Comparison of ENCODE assay signal across 18 cellular contexts in the genomic region with DNA sequence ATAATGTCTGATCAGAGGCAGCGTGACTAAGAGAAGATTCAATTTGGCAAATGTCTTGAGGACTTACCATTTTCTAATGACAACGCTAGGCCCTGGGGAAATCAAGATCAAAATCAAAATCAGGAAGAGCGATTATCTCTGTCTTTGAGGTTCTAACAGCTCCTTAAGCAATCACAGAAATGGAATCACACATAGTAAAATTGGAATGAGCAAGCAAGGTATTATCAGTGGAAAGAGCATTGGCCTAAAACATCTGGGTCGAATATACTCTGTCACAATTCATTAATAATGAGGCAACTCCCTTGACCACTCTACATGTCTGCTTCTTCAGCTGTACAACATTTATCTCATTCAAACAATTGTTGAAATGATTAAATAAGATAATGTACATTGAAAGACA. TPM values are rescaled to one million over a fixed set of nuclear protein-coding genes. Genes with fewer than 3 reads are reported as not detected.
A peak's percentile ranks its signal among the peaks of the same experiment; 100 is the strongest.
DNase-seq lines count a peak whose midpoint lies in the region; ATAC-seq, FAIRE-seq and TF ChIP-seq lines count a peak whose summit lies in the region.
"Had no signal": no experiment of that assay in that cellular context is flagged by ENCODE, and none has a peak within 500 bp of the region (broad histone marks: within the 10 kb centered on the region; RNA-seq: fewer than 3 reads in every experiment).

No MANE protein-coding gene starts in this region.

- H3K23ac ChIP-seq in mesenchymal stem cell (ENCODE audit: low read length in 2 of 2) = no peak overlapping the region

- peaks cover 5% of the 10 kb centered on the region for H3K4me1 Mint-ChIP-seq in activated CD4-positive, alpha-beta T cell treated with anti-CD3 and anti-CD28 coated beads, Interleukin-2, amount 10 ng/mL, durations not matched to agents 24 days and 14 days
- H3K4me1 Mint-ChIP-seq: T-cell had no signal

- H3K4me1 ChIP-seq in endothelial cell of umbilical vein (ENCODE audit: control insufficient read depth, extremely low read depth, insufficient read depth, low read length) = peaks cover 42% of the 10 kb centered on the region
- peaks cover 2% of the 10 kb centered on the region for H3K4me1 ChIP-seq in mesenchymal stem cell (ENCODE audit: control insufficient read depth, insufficient read depth, low read depth, low read length)
- H3K4me1 ChIP-seq in testis = no peaks in the 10 kb centered on the region
- no peaks in the 10 kb centered on the region for H3K4me1 ChIP-seq in colonic mucosa

- peaks cover 8% of the 10 kb centered on the region for H3K27me3 Mint-ChIP-seq in activated CD4-positive, alpha-beta T cell treated with anti-CD3 and anti-CD28 coated beads, Interleukin-2, amount 10 ng/mL, durations not matched to agents 24 days and 14 days

- no peak overlapping the region for H2AK5ac ChIP-seq in mesenchymal stem cell (ENCODE audit: low read length, severe bottlenecking)

- H4K8ac ChIP-seq in mesenchymal stem cell (ENCODE audit: low read length) = no peak overlapping the region

- no peak overlapping the region for H2BK5ac ChIP-seq in mesenchymal stem cell (ENCODE audit: low read depth, low read length, poor library complexity, severe bottlenecking)

- H3K27me3 ChIP-seq in endothelial cell of umbilical vein (ENCODE audit: control insufficient read depth in 2 of 2, insufficient read depth in 2 of 2, low read length in 2 of 2) (no peaks in the 10 kb centered on the region), mesenchymal stem cell (ENCODE audit: control insufficient read depth in 1 of 2, insufficient read depth in 1 of 2, low read length in 2 of 2) (no peaks in the 10 kb centered on the region), testis (no peaks in the 10 kb centered on the region), colonic mucosa (no peaks in the 10 kb centered on the region)
- H3K27me3 ChIP-seq: BLaER1 treated with 17β-estradiol and CSF1 and Interleukin-3, amounts not matched to agents 10 nM and 100 nM; MG63 had no signal

- H3K27ac Mint-ChIP-seq in activated CD4-positive, alpha-beta T cell treated with anti-CD3 and anti-CD28 coated beads, Interleukin-2, amount 10 ng/mL, durations not matched to agents 24 days and 14 days = no peak overlapping the region
- H3K27ac Mint-ChIP-seq: T-cell had no signal

- H3K9me3 Mint-ChIP-seq in activated CD4-positive, alpha-beta T cell treated with anti-CD3 and anti-CD28 coated beads, Interleukin-2, amount 10 ng/mL, durations not matched to agents 24 days and 14 days = no peaks in the 10 kb centered on the region
- H3K9me3 Mint-ChIP-seq: T-cell had no signal

- no peaks in the 10 kb centered on the region for H3K9me1 ChIP-seq in endothelial cell of umbilical vein (replicated peaks; ENCODE audit: control insufficient read depth, extremely low read depth, insufficient read depth, low read length)

- no peak overlapping the region for H3K9ac ChIP-seq in endothelial cell of umbilical vein (replicated peaks; ENCODE audit: extremely low read depth, insufficient read depth, low read length)
- peak overlapping the region; percentile 26 for H3K9ac ChIP-seq in mesenchymal stem cell (ENCODE audit: low read length)
- no peak overlapping the region for H3K9ac ChIP-seq in colonic mucosa (ENCODE audit: low read depth in 2 of 2, low read length in 2 of 2)
- H3K9ac ChIP-seq: BLaER1 treated with 17β-estradiol and CSF1 and Interleukin-3, amounts not matched to agents 10 nM and 100 nM had no signal

- FAIRE-seq in endothelial cell of umbilical vein (lab: Jason Lieb, UNC) = no peak

- no peak overlapping the region for H2BK15ac ChIP-seq in mesenchymal stem cell (ENCODE audit: low read depth, poor library complexity, severe bottlenecking)

- intact Hi-C loops in activated CD4-positive, alpha-beta T cell treated with anti-CD3 and anti-CD28 coated beads, Interleukin-2, amount 10 ng/mL, durations not matched to agents 24 days and 14 days (cut with micrococcal nuclease) = no loop called here
- intact Hi-C loops in endothelial cell of umbilical vein (cut with micrococcal nuclease) (no loop called here), testis (cut with DNase I; ENCODE audit: low total_unique reads) (no loop called here), colonic mucosa (cut with DNase I) (no loop called here)

- no peaks in the 10 kb centered on the region for H3K36me3 ChIP-seq in endothelial cell of umbilical vein (ENCODE audit: control insufficient read depth in 2 of 2, extremely low read depth in 1 of 2, insufficient read depth in 2 of 2, low read length in 2 of 2)
- no peaks in the 10 kb centered on the region for H3K36me3 ChIP-seq in mesenchymal stem cell (ENCODE audit: control insufficient read depth in 1 of 2, insufficient read depth in 2 of 2, low read depth in 1 of 2, low read length in 2 of 2)
- no peaks in the 10 kb centered on the region for H3K36me3 ChIP-seq in testis (ENCODE audit: low read depth, missing control alignments)
- no peaks in the 10 kb centered on the region for H3K36me3 ChIP-seq in colonic mucosa
- H3K36me3 ChIP-seq: BLaER1 treated with 17β-estradiol and CSF1 and Interleukin-3, amounts not matched to agents 10 nM and 100 nM; MG63 had no signal

- no TSS peak for BruUV-seq in endothelial cell of umbilical vein (replicated peaks; lab: Mats Ljungman, UMichigan)

- H4K20me1 ChIP-seq in endothelial cell of umbilical vein (replicated peaks; ENCODE audit: control insufficient read depth, extremely low read depth, insufficient read depth, low read length) = no peaks in the 10 kb centered on the region
- H4K20me1 ChIP-seq: BLaER1 treated with 17β-estradiol and CSF1 and Interleukin-3, amounts not matched to agents 10 nM and 100 nM had no signal

- H3K9me3 ChIP-seq in endothelial cell of umbilical vein (replicated peaks; ENCODE audit: control insufficient read depth, insufficient read depth, low read length) (no peaks in the 10 kb centered on the region), mesenchymal stem cell (ENCODE audit: control insufficient read depth, low read length) (no peaks in the 10 kb centered on the region), testis (no peaks in the 10 kb centered on the region), colonic mucosa (no peaks in the 10 kb centered on the region)
- H3K9me3 ChIP-seq: MG63 had no signal

- no peak overlapping the region for H3K18ac ChIP-seq in mesenchymal stem cell (ENCODE audit: low read depth in 1 of 2, low read length in 2 of 2)

- no peaks in the 10 kb centered on the region for H3K79me1 ChIP-seq in mesenchymal stem cell (replicated peaks; ENCODE audit: low read length, poor library complexity, severe bottlenecking)

- no peak for ATAC-seq in HG03175 (IDR thresholded peaks at IDR 0.05; ENCODE audit: unreplicated experiment)
- no peak for ATAC-seq in stimulated activated naive CD8-positive, alpha-beta T cell treated with anti-CD3 and anti-CD28 coated beads, Interleukin-15, Interleukin-2, amounts not matched to agents 100 U/mL and 50 U/mL, for 24 hours
- ATAC-seq: PC-3, T-cell had no signal

- no peak overlapping the region for H3K27ac ChIP-seq in endothelial cell of umbilical vein (ENCODE audit: insufficient read depth, low read depth, low read length)
- no peak overlapping the region for H3K27ac ChIP-seq in mesenchymal stem cell (ENCODE audit: low read length, poor library complexity, severe bottlenecking)
- H3K27ac ChIP-seq in testis = no peak overlapping the region
- no peak overlapping the region for H3K27ac ChIP-seq in colonic mucosa

- dilution Hi-C loops in endothelial cell of umbilical vein (cut with MboI; ENCODE audit: extremely low pct_ligation_motif_present, low sequenced_read_pairs) = no loop called here

- no peak overlapping the region for H2BK12ac ChIP-seq in mesenchymal stem cell (ENCODE audit: low read length in 2 of 2)

- POLR2A ChIA-PET in endothelial cell of umbilical vein (lab: Charles Lee) = no interaction called here

- H3K4ac ChIP-seq in mesenchymal stem cell (ENCODE audit: low read depth in 1 of 2, low read length in 2 of 2) = no peak overlapping the region

- no peak overlapping the region for H4K91ac ChIP-seq in mesenchymal stem cell (ENCODE audit: low read length)

- CTCF ChIA-PET in endothelial cell of umbilical vein (lab: Charles Lee) = no interaction called here

- WGBS in mesenchymal stem cell = 82% methylated on average over 3 of the region's 4 CpGs
- 74 to 78% methylated on average over 4 of the region's 4 CpGs for WGBS in testis, 2 donors

- DNase-seq in activated CD4-positive, alpha-beta T cell treated with anti-CD3 and anti-CD28 coated beads, Interleukin-2, amount 10 ng/mL, durations not matched to agents 24 days and 14 days = peak; percentile 26
- DNase-seq in activated CD4-positive, alpha-beta T cell treated with anti-CD3 and anti-CD28 coated beads for 1 hour = no peak
- DNase-seq in endothelial cell of umbilical vein (ENCODE audit: low read depth, low spot score) = no peak
- DNase-seq in mesenchymal stem cell = no peak
- DNase-seq in testis = no peak
- no peak for DNase-seq in colonic mucosa
- no peak for DNase-seq in stimulated activated naive CD8-positive, alpha-beta T cell treated with anti-CD3 and anti-CD28 coated beads, Interleukin-15, Interleukin-2, amounts not matched to agents 100 U/mL and 50 U/mL, for 24 hours
- DNase-seq: 8988T, GOT3, MG63, NCI-H1105, NCI-H187, NCI-H446, PC-3, T-cell had no signal

- TF ChIP-seq CTCF in endothelial cell of umbilical vein (IDR thresholded peaks at IDR 0.05; ENCODE audit: extremely low read depth in 1 of 2, insufficient read depth in 1 of 2, low read depth in 1 of 2, low read length in 2 of 2) (no peak), testis (IDR thresholded peaks at IDR 0.05) (no peak), colonic mucosa (IDR thresholded peaks at IDR 0.05) (no peak)

- TF ChIP-seq POLR2A in endothelial cell of umbilical vein (IDR thresholded peaks at IDR 0.05; ENCODE audit: low read depth, low read length) (no peak), testis (IDR thresholded peaks at IDR 0.05) (no peak)

- H3K4me3 ChIP-seq in endothelial cell of umbilical vein (replicated peaks in 1 of 3; ENCODE audit: insufficient read depth in 1 of 3, low read depth in 1 of 3, low read length in 3 of 3) = no peak overlapping the region
- H3K4me3 ChIP-seq in mesenchymal stem cell (ENCODE audit: insufficient read depth in 1 of 2, low read depth in 1 of 2, low read length in 2 of 2) = no peak overlapping the region
- H3K4me3 ChIP-seq in testis = no peak overlapping the region
- no peak overlapping the region for H3K4me3 ChIP-seq in colonic mucosa
- H3K4me3 ChIP-seq: BLaER1 treated with 17β-estradiol and CSF1 and Interleukin-3, amounts not matched to agents 10 nM and 100 nM; MG63 had no signal

- no peak overlapping the region for H3K4me3 Mint-ChIP-seq in activated CD4-positive, alpha-beta T cell treated with anti-CD3 and anti-CD28 coated beads, Interleukin-2, amount 10 ng/mL, durations not matched to agents 24 days and 14 days
- H3K4me3 Mint-ChIP-seq: T-cell had no signal

- H2AFZ ChIP-seq in endothelial cell of umbilical vein (ENCODE audit: low read depth, low read length) = peak overlapping the region; percentile 35
- H2AFZ ChIP-seq in mesenchymal stem cell (ENCODE audit: low read depth, low read length) = no peak overlapping the region

- H3K4me2 ChIP-seq in endothelial cell of umbilical vein (ENCODE audit: insufficient read depth, low read length) (no peak overlapping the region), mesenchymal stem cell (ENCODE audit: low read length, poor library complexity, severe bottlenecking) (no peak overlapping the region)

- H3K36me3 Mint-ChIP-seq in activated CD4-positive, alpha-beta T cell treated with anti-CD3 and anti-CD28 coated beads, Interleukin-2, amount 10 ng/mL, durations not matched to agents 24 days and 14 days (ENCODE audit: low read depth) = no peaks in the 10 kb centered on the region
- H3K36me3 Mint-ChIP-seq: T-cell had no signal

- H3K14ac ChIP-seq in mesenchymal stem cell (ENCODE audit: low read length in 2 of 2) = no peak overlapping the region

- no peak overlapping the region for H2BK120ac ChIP-seq in mesenchymal stem cell (ENCODE audit: low read depth, low read length)

- no peaks in the 10 kb centered on the region for H3K79me2 ChIP-seq in endothelial cell of umbilical vein (ENCODE audit: control insufficient read depth, insufficient read depth, low read length)

RNA-seq across cellular contexts. Expression of gene SERPINB2, which starts 8.5 kb away (rescaled TPM):
- not detected in 2 replicates for total RNA-seq in activated CD4-positive, alpha-beta T cell treated with anti-CD3 and anti-CD28 coated beads, Interleukin-2, amount 10 ng/mL, durations not matched to agents 24 days and 14 days
- 0.24 and 0.39 TPM in 2 replicates for total RNA-seq in endothelial cell of umbilical vein
- 2.0 and 2.5 TPM in 2 replicates for polyA plus RNA-seq in endothelial cell of umbilical vein
- polyA plus RNA-seq in endothelial cell of umbilical vein (2011; cell fraction: cytosol; rRNA removed) = 5.7 and 10.5 TPM in 2 replicates
- polyA plus RNA-seq in endothelial cell of umbilical vein (2011; cell fraction: nucleus; rRNA removed) = 15.3 and 26.8 TPM in 2 replicates
- 0.34 and 10.5 TPM in 2 replicates for polyA plus RNA-seq in endothelial cell of umbilical vein (2012)
- polyA minus RNA-seq in endothelial cell of umbilical vein = 0.83 and 2.8 TPM in 2 replicates
- not detected for polyA minus RNA-seq in endothelial cell of umbilical vein (2011; cell fraction: cytosol; rRNA and poly(A)+ RNA removed)
- polyA minus RNA-seq in endothelial cell of umbilical vein (2011; cell fraction: nucleus; rRNA and poly(A)+ RNA removed) = 7.7 and 14.2 TPM in 2 replicates
- 0.11 TPM for polyA plus RNA-seq in mesenchymal stem cell (2013, experiment 1 of 2)
- 0.21 TPM for polyA plus RNA-seq in mesenchymal stem cell (2013, experiment 2 of 2)
- not detected for total RNA-seq in testis
- polyA plus RNA-seq in testis (ENCODE audit: insufficient read depth, low read depth, low replicate concordance) = not detected
- total RNA-seq in colonic mucosa = under 1 TPM in 1 of 2 donors, not detected in 1; 0.29 TPM
- total RNA-seq: SK-MEL-5, T-cell had no signal

RNA-seq across cellular contexts. Expression of gene SERPINB10, which starts 28.8 kb away (rescaled TPM):
- not detected in 2 replicates for total RNA-seq in activated CD4-positive, alpha-beta T cell treated with anti-CD3 and anti-CD28 coated beads, Interleukin-2, amount 10 ng/mL, durations not matched to agents 24 days and 14 days
- total RNA-seq in endothelial cell of umbilical vein (not detected in 2 replicates), testis (not detected), colonic mucosa (not detected)
- polyA plus RNA-seq in endothelial cell of umbilical vein (not detected in 2 replicates), testis (ENCODE audit: insufficient read depth, low read depth, low replicate concordance) (not detected)
- not detected in 2 replicates for polyA plus RNA-seq in endothelial cell of umbilical vein (2011; cell fraction: cytosol; rRNA removed)
- polyA plus RNA-seq in endothelial cell of umbilical vein (2011; cell fraction: nucleus; rRNA removed) = not detected in 2 replicates
- not detected in 2 replicates for polyA plus RNA-seq in endothelial cell of umbilical vein (2012)
- polyA minus RNA-seq in endothelial cell of umbilical vein = not detected in 2 replicates
- not detected for polyA minus RNA-seq in endothelial cell of umbilical vein (2011; cell fraction: cytosol; rRNA and poly(A)+ RNA removed)
- not detected in 2 replicates for polyA minus RNA-seq in endothelial cell of umbilical vein (2011; cell fraction: nucleus; rRNA and poly(A)+ RNA removed)
- polyA plus RNA-seq in mesenchymal stem cell (2013, experiment 1 of 2) = 0.04 TPM
- polyA plus RNA-seq in mesenchymal stem cell (2013, experiment 2 of 2) = not detected
- total RNA-seq: PC-3, T-cell had no signal
